3 cellular contexts compared by ENCODE assay signal in the genomic region with DNA sequence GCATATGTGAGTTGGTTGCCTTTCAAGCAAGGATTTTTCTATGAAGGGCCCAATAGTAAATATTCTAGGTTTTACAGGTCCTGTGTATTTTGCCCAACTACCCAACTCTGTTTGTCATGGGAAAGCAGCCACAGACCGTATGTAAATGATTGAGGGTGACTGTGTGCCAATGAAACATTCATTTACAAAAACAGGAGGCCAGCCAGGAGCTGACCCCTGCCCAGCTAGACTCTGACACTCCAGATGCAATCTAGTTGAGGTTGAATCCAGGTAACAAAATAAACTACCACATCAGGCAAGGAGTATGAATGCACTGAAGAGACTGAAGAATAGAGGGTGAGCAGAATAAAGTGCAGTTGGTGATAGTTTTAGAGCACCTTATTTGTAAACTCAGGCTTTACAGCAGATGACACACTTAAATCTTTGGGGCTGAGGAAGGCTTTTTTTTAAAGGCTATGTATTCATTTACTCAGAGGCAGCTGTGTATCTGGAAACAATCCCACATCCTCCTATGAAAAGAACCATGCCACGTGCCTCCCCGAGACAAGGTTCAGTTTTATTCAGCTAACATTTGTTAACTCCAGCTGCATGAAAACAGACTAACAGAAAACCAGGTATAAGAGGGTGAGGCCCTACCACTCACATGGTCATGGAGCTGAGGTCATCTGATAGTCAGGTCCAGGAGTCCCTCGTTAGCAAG.
TF ChIP-seq lines count a peak whose summit lies in the region.

No MANE protein-coding gene starts in this region.

TF ChIP-seq in liver, 16 proteins besides CTCF, POLR2A, EP300 and RAD21:
- TF ChIP-seq HNF4A (conservative IDR thresholded peaks at IDR 0.05) (peak; percentile 72 to 89), FOXA1 (IDR thresholded peaks at IDR 0.05) (peak; percentile 36), NR2F2 (IDR thresholded peaks at IDR 0.05) (peak; percentile 44), SP1 (IDR thresholded peaks at IDR 0.05) (peak; percentile 90), RXRA (IDR thresholded peaks at IDR 0.05) (peak; percentile 79 to 90), ATF3 (IDR thresholded peaks at IDR 0.05) (peak; percentile 28), TAF1 (conservative IDR thresholded peaks at IDR 0.05) (no peak), EGR1 (IDR thresholded peaks at IDR 0.05; ENCODE audit: low read depth in 2 of 2) (no peak), GABPA (IDR thresholded peaks at IDR 0.05 in 1 of 2, conservative IDR thresholded peaks at IDR 0.05 in 1 of 2) (no peak), YY1 (IDR thresholded peaks at IDR 0.05) (peak; percentile 43), HNF4G (IDR thresholded peaks at IDR 0.05) (peak; percentile 67), JUND (IDR thresholded peaks at IDR 0.05) (peak in 1 of 2 donors; percentile 20), FOXA2 (IDR thresholded peaks at IDR 0.05) (peak; percentile 24)
- TF ChIP-seq, protein P1, sequence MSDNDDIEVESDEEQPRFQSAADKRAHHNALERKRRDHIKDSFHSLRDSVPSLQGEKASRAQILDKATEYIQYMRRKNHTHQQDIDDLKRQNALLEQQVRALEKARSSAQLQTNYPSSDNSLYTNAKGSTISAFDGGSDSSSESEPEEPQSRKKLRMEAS (IDR thresholded peaks at IDR 0.05) = peak; percentile 71
- TF ChIP-seq, protein P2, sequence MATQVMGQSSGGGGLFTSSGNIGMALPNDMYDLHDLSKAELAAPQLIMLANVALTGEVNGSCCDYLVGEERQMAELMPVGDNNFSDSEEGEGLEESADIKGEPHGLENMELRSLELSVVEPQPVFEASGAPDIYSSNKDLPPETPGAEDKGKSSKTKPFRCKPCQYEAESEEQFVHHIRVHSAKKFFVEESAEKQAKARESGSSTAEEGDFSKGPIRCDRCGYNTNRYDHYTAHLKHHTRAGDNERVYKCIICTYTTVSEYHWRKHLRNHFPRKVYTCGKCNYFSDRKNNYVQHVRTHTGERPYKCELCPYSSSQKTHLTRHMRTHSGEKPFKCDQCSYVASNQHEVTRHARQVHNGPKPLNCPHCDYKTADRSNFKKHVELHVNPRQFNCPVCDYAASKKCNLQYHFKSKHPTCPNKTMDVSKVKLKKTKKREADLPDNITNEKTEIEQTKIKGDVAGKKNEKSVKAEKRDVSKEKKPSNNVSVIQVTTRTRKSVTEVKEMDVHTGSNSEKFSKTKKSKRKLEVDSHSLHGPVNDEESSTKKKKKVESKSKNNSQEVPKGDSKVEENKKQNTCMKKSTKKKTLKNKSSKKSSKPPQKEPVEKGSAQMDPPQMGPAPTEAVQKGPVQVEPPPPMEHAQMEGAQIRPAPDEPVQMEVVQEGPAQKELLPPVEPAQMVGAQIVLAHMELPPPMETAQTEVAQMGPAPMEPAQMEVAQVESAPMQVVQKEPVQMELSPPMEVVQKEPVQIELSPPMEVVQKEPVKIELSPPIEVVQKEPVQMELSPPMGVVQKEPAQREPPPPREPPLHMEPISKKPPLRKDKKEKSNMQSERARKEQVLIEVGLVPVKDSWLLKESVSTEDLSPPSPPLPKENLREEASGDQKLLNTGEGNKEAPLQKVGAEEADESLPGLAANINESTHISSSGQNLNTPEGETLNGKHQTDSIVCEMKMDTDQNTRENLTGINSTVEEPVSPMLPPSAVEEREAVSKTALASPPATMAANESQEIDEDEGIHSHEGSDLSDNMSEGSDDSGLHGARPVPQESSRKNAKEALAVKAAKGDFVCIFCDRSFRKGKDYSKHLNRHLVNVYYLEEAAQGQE (IDR thresholded peaks at IDR 0.05) = no peak
- TF ChIP-seq, protein P3, sequence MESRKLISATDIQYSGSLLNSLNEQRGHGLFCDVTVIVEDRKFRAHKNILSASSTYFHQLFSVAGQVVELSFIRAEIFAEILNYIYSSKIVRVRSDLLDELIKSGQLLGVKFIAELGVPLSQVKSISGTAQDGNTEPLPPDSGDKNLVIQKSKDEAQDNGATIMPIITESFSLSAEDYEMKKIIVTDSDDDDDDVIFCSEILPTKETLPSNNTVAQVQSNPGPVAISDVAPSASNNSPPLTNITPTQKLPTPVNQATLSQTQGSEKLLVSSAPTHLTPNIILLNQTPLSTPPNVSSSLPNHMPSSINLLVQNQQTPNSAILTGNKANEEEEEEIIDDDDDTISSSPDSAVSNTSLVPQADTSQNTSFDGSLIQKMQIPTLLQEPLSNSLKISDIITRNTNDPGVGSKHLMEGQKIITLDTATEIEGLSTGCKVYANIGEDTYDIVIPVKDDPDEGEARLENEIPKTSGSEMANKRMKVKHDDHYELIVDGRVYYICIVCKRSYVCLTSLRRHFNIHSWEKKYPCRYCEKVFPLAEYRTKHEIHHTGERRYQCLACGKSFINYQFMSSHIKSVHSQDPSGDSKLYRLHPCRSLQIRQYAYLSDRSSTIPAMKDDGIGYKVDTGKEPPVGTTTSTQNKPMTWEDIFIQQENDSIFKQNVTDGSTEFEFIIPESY (IDR thresholded peaks at IDR 0.05) = no peak

TF ChIP-seq in HepG2, 621 proteins besides CTCF, POLR2A, EP300 and RAD21 (continues in another document):
- TF ChIP-seq ADNP (CRISPR knock-in tag; IDR thresholded peaks at IDR 0.05) (no peak), ZBTB26 (CRISPR knock-in tag; IDR thresholded peaks at IDR 0.05; ENCODE audit: borderline replicate concordance) (no peak), GTF2F1 (IDR thresholded peaks at IDR 0.05; ENCODE audit: low read length) (no peak), ZNF816 (CRISPR knock-in tag; IDR thresholded peaks at IDR 0.05; ENCODE audit: borderline replicate concordance) (no peak), MAF1 (CRISPR knock-in tag; IDR thresholded peaks at IDR 0.05; ENCODE audit: borderline replicate concordance) (no peak), ZNF362 (CRISPR knock-in tag; IDR thresholded peaks at IDR 0.05; ENCODE audit: borderline replicate concordance) (no peak), ZNF367 (CRISPR knock-in tag; IDR thresholded peaks at IDR 0.05; ENCODE audit: borderline replicate concordance) (no peak), KDM4B (CRISPR knock-in tag; IDR thresholded peaks at IDR 0.05) (no peak), SNRNP70 (IDR thresholded peaks at IDR 0.05; ENCODE audit: low read depth, low read length) (no peak), SATB2 (CRISPR knock-in tag; IDR thresholded peaks at IDR 0.05) (no peak), DNMT3B (CRISPR knock-in tag; conservative IDR thresholded peaks at IDR 0.05) (no peak), ZNF839 (CRISPR knock-in tag; IDR thresholded peaks at IDR 0.05; ENCODE audit: borderline replicate concordance) (no peak), ZNF616 (CRISPR knock-in tag; IDR thresholded peaks at IDR 0.05; ENCODE audit: low read depth) (no peak), MZF1 (CRISPR knock-in tag; IDR thresholded peaks at IDR 0.05; ENCODE audit: borderline replicate concordance) (no peak), U2AF1 (optimal IDR thresholded peaks at IDR 0.05; ENCODE audit: low read depth, low read length) (no peak), ZNF83 (CRISPR knock-in tag; IDR thresholded peaks at IDR 0.05; ENCODE audit: borderline replicate concordance) (no peak), ZNF350 (CRISPR knock-in tag; IDR thresholded peaks at IDR 0.05; ENCODE audit: borderline replicate concordance, low read depth) (no peak), KDM2A (CRISPR knock-in tag; IDR thresholded peaks at IDR 0.05; ENCODE audit: borderline replicate concordance, low read depth) (no peak)
- TF ChIP-seq, protein P4, sequence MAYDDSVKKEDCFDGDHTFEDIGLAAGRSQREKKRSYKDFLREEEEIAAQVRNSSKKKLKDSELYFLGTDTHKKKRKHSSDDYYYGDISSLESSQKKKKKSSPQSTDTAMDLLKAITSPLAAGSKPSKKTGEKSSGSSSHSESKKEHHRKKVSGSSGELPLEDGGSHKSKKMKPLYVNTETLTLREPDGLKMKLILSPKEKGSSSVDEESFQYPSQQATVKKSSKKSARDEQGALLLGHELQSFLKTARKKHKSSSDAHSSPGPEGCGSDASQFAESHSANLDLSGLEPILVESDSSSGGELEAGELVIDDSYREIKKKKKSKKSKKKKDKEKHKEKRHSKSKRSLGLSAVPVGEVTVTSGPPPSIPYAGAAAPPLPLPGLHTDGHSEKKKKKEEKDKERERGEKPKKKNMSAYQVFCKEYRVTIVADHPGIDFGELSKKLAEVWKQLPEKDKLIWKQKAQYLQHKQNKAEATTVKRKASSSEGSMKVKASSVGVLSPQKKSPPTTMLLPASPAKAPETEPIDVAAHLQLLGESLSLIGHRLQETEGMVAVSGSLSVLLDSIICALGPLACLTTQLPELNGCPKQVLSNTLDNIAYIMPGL (CRISPR knock-in tag; IDR thresholded peaks at IDR 0.05; ENCODE audit: borderline replicate concordance in 1 of 2, low read depth in 1 of 2) = no peak

TF ChIP-seq in GM12878, 131 proteins besides CTCF, POLR2A, EP300 and RAD21:
- TF ChIP-seq RUNX3 (IDR thresholded peaks at IDR 0.05; ENCODE audit: low read length) (no peak), ATF7 (IDR thresholded peaks at IDR 0.05; ENCODE audit: low read depth) (no peak), CBX3 (IDR thresholded peaks at IDR 0.05; ENCODE audit: borderline replicate concordance, low read depth) (no peak), ESRRA (IDR thresholded peaks at IDR 0.05; ENCODE audit: low read length) (no peak), POLR2AphosphoS5 (IDR thresholded peaks at IDR 0.05; ENCODE audit: low read length) (no peak), PAX5 (IDR thresholded peaks at IDR 0.05; ENCODE audit: borderline replicate concordance, low read depth, low read length) (no peak)
- TF ChIP-seq, protein P5, sequence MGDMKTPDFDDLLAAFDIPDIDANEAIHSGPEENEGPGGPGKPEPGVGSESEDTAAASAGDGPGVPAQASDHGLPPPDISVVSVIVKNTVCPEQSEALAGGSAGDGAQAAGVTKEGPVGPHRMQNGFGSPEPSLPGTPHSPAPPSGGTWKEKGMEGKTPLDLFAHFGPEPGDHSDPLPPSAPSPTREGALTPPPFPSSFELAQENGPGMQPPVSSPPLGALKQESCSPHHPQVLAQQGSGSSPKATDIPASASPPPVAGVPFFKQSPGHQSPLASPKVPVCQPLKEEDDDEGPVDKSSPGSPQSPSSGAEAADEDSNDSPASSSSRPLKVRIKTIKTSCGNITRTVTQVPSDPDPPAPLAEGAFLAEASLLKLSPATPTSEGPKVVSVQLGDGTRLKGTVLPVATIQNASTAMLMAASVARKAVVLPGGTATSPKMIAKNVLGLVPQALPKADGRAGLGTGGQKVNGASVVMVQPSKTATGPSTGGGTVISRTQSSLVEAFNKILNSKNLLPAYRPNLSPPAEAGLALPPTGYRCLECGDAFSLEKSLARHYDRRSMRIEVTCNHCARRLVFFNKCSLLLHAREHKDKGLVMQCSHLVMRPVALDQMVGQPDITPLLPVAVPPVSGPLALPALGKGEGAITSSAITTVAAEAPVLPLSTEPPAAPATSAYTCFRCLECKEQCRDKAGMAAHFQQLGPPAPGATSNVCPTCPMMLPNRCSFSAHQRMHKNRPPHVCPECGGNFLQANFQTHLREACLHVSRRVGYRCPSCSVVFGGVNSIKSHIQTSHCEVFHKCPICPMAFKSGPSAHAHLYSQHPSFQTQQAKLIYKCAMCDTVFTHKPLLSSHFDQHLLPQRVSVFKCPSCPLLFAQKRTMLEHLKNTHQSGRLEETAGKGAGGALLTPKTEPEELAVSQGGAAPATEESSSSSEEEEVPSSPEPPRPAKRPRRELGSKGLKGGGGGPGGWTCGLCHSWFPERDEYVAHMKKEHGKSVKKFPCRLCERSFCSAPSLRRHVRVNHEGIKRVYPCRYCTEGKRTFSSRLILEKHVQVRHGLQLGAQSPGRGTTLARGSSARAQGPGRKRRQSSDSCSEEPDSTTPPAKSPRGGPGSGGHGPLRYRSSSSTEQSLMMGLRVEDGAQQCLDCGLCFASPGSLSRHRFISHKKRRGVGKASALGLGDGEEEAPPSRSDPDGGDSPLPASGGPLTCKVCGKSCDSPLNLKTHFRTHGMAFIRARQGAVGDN (IDR thresholded peaks at IDR 0.05) = 0 out of 2 replicates have a peak, but pooled peaks have one; percentile 21
TF ChIP-seq in GM12878: peak in this region for 1.
